1 cellular context compared by ENCODE assay signal in the genomic region with DNA sequence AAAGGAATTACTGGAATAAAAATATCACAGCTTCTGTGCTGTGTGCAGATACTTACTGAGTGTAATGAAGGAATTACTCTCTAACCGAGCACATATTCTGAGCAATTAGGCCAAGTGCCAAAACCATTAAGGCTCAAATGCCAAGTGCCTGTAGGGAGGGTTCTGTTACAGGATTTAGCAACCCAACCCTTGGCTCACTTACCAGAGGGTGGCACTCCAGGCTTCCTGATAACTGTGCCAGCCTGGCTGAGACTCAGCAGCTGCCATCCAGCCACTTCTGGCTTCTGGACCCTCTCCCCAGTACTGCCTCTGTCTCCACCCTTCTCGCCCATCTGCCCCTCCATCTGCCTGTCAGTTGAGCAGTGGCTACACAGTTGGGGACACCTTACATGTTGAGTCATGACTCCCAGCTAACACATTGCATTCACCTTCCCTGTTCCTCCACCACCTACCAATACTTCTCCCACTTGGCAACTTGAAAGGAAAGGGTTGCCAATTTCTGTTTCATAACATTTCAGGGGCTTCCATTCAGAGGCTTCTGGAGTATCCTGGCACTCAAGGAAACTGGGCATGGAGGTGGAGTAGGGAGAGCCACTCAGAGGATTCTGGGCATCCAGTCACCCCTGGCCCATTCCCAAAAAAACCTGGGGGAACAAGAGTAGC.
TF ChIP-seq lines count a peak whose summit lies in the region.

No MANE protein-coding gene starts in this region.

TF ChIP-seq in GM23338, 12 proteins besides CTCF, POLR2A, EP300 and RAD21 (continued from another document):
- TF ChIP-seq REST (IDR thresholded peaks at IDR 0.05; ENCODE audit: unreplicated experiment) (no peak), ZNF114 (CRISPR knock-in tag; IDR thresholded peaks at IDR 0.05) (no peak), EZH2 (IDR thresholded peaks at IDR 0.05; ENCODE audit: low read depth, unreplicated experiment) (no peak), JUNB (IDR thresholded peaks at IDR 0.05; ENCODE audit: unreplicated experiment) (no peak), CREB1 (CRISPR knock-in tag; IDR thresholded peaks at IDR 0.05; ENCODE audit: low read depth) (no peak), STAT1 (IDR thresholded peaks at IDR 0.05; ENCODE audit: unreplicated experiment) (no peak)
